1 cellular context compared by ENCODE assay signal in genomic region chr22:23838686-23839468, GRCh38.
TF ChIP-seq lines count a peak whose summit lies in the region.

DERL3 (minus strand) TSS chr22:23839006; CDS start chr22:23838987, 19 bp downstream.

TF ChIP-seq in HEK293, 187 proteins besides CTCF, POLR2A, EP300 and RAD21 (continued from another document):
- TF ChIP-seq ZNF692 (tag by site-specific recombination; IDR thresholded peaks at IDR 0.05) (0 out of 2 replicates have a peak, but pooled peaks have one; percentile 55), ZNF138 (tag by site-specific recombination; IDR thresholded peaks at IDR 0.05; ENCODE audit: borderline replicate concordance) (no peak), ZNF843 (tag by site-specific recombination; IDR thresholded peaks at IDR 0.05) (no peak), GFI1B (tag by site-specific recombination; IDR thresholded peaks at IDR 0.05) (no peak), ZNF558 (tag by site-specific recombination; IDR thresholded peaks at IDR 0.05) (no peak), ZNF341 (tag by site-specific recombination; IDR thresholded peaks at IDR 0.05; ENCODE audit: low read depth) (peak; percentile 50), ZNF26 (tag by site-specific recombination; IDR thresholded peaks at IDR 0.05) (no peak), ZNF140 (tag by site-specific recombination; IDR thresholded peaks at IDR 0.05) (no peak), PATZ1 (tag by site-specific recombination; IDR thresholded peaks at IDR 0.05) (peak; percentile 54; the same call in 1 of the 2 replicates), SP2 (tag by site-specific recombination; IDR thresholded peaks at IDR 0.05) (peak; percentile 100), GLIS2 (tag by site-specific recombination; IDR thresholded peaks at IDR 0.05) (no peak), TSHZ1 (tag by site-specific recombination; IDR thresholded peaks at IDR 0.05; ENCODE audit: borderline replicate concordance) (no peak), ZNF530 (tag by site-specific recombination; IDR thresholded peaks at IDR 0.05; ENCODE audit: low read depth) (no peak), EGR2 (tag by site-specific recombination; IDR thresholded peaks at IDR 0.05; ENCODE audit: low read depth) (peak; percentile 89), YY2 (tag by site-specific recombination; IDR thresholded peaks at IDR 0.05) (peak; percentile 65; the same call in 1 of the 2 replicates), ZBTB26 (tag by site-specific recombination; optimal IDR thresholded peaks at IDR 0.05) (peak; percentile 95), ZNF221 (tag by site-specific recombination; IDR thresholded peaks at IDR 0.05; ENCODE audit: borderline replicate concordance) (no peak), ZNF335 (tag by site-specific recombination; conservative IDR thresholded peaks at IDR 0.05) (peak; percentile 90), ZNF629 (tag by site-specific recombination; IDR thresholded peaks at IDR 0.05) (no peak), ZNF16 (tag by site-specific recombination; IDR thresholded peaks at IDR 0.05; ENCODE audit: low read depth) (no peak), KLF9 (tag by site-specific recombination; IDR thresholded peaks at IDR 0.05; ENCODE audit: low read depth) (peak; percentile 96), ZBTB17 (tag by site-specific recombination; IDR thresholded peaks at IDR 0.05) (peak; percentile 52), ZBTB10 (tag by site-specific recombination; IDR thresholded peaks at IDR 0.05) (no peak), MEIS1 (CRISPR knock-in tag; IDR thresholded peaks at IDR 0.05; ENCODE audit: borderline replicate concordance) (no peak), ZBTB48 (tag by site-specific recombination; IDR thresholded peaks at IDR 0.05) (peak; percentile 53; the same call in 1 of the 2 replicates), ZNF24 (tag by site-specific recombination; IDR thresholded peaks at IDR 0.05) (no peak), HOXC10 (CRISPR knock-in tag; IDR thresholded peaks at IDR 0.05) (no peak), MYNN (tag by site-specific recombination; IDR thresholded peaks at IDR 0.05; ENCODE audit: borderline replicate concordance) (peak; percentile 88; the same call in 1 of the 2 replicates), PRDM1 (tag by site-specific recombination; IDR thresholded peaks at IDR 0.05) (peak; percentile 90), ZNF350 (tag by site-specific recombination; IDR thresholded peaks at IDR 0.05) (peak; percentile 40; the same call in 1 of the 2 replicates), PBX3 (CRISPR knock-in tag; IDR thresholded peaks at IDR 0.05) (0 out of 2 replicates have a peak, but pooled peaks have one; percentile 19), ZSCAN30 (tag by site-specific recombination; IDR thresholded peaks at IDR 0.05) (no peak), SP3 (tag by site-specific recombination; IDR thresholded peaks at IDR 0.05) (peak; percentile 99), BCL11B (tag by site-specific recombination; IDR thresholded peaks at IDR 0.05; ENCODE audit: low read depth) (0 out of 2 replicates have a peak, but pooled peaks have one; percentile 16), ZNF658 (tag by site-specific recombination; IDR thresholded peaks at IDR 0.05) (no peak), ZNF146 (tag by site-specific recombination; IDR thresholded peaks at IDR 0.05) (no peak), ZNF37A (tag by site-specific recombination; IDR thresholded peaks at IDR 0.05) (no peak), ZNF837 (tag by site-specific recombination; IDR thresholded peaks at IDR 0.05) (no peak), ZNF704 (tag by site-specific recombination; IDR thresholded peaks at IDR 0.05) (no peak), YY1 (tag by site-specific recombination; IDR thresholded peaks at IDR 0.05) (peak; percentile 28; the same call in 1 of the 2 replicates), GLIS1 (tag by site-specific recombination; IDR thresholded peaks at IDR 0.05) (peak; percentile 44; the same call in 1 of the 2 replicates), KLF10 (tag by site-specific recombination; IDR thresholded peaks at IDR 0.05) (peak; percentile 76), ZNF785 (tag by site-specific recombination; IDR thresholded peaks at IDR 0.05) (no peak), ZBTB49 (tag by site-specific recombination; IDR thresholded peaks at IDR 0.05; ENCODE audit: low read depth) (no peak)
